ENCODE assay signal across 1 cellular context in genomic region chr1:150572918-150573647, GRCh38.
A peak's percentile ranks its signal among the peaks of the same experiment; 100 is the strongest.
TF ChIP-seq lines count a peak whose summit lies in the region.

No MANE protein-coding gene starts in this region.

TF ChIP-seq in HepG2, 621 proteins besides CTCF, POLR2A, EP300 and RAD21:
- TF ChIP-seq ZNF124 (CRISPR knock-in tag; IDR thresholded peaks at IDR 0.05) (no peak), RBFOX2 (IDR thresholded peaks at IDR 0.05; ENCODE audit: low read depth, low read length) (peak; percentile 67), MEIS1 (CRISPR knock-in tag; IDR thresholded peaks at IDR 0.05; ENCODE audit: borderline replicate concordance) (no peak), POLR2G (IDR thresholded peaks at IDR 0.05; ENCODE audit: low read depth, low read length) (peak; percentile 60; the same call in 1 of the 2 replicates), POLR2AphosphoS5 (IDR thresholded peaks at IDR 0.05; ENCODE audit: low read depth, low read length) (peak; percentile 40; the same call in 1 of the 2 replicates), CCAR2 (optimal IDR thresholded peaks at IDR 0.05; ENCODE audit: low read depth, low read length) (no peak), PAF1 (CRISPR knock-in tag; IDR thresholded peaks at IDR 0.05) (peak; percentile 34; the same call in 1 of the 2 replicates), ZNF670 (CRISPR knock-in tag; IDR thresholded peaks at IDR 0.05; ENCODE audit: borderline replicate concordance) (no peak), GFI1 (CRISPR knock-in tag; IDR thresholded peaks at IDR 0.05; ENCODE audit: borderline replicate concordance) (no peak), RBM22 (optimal IDR thresholded peaks at IDR 0.05; ENCODE audit: low read length) (peak; percentile 89)
- TF ChIP-seq, protein P1, sequence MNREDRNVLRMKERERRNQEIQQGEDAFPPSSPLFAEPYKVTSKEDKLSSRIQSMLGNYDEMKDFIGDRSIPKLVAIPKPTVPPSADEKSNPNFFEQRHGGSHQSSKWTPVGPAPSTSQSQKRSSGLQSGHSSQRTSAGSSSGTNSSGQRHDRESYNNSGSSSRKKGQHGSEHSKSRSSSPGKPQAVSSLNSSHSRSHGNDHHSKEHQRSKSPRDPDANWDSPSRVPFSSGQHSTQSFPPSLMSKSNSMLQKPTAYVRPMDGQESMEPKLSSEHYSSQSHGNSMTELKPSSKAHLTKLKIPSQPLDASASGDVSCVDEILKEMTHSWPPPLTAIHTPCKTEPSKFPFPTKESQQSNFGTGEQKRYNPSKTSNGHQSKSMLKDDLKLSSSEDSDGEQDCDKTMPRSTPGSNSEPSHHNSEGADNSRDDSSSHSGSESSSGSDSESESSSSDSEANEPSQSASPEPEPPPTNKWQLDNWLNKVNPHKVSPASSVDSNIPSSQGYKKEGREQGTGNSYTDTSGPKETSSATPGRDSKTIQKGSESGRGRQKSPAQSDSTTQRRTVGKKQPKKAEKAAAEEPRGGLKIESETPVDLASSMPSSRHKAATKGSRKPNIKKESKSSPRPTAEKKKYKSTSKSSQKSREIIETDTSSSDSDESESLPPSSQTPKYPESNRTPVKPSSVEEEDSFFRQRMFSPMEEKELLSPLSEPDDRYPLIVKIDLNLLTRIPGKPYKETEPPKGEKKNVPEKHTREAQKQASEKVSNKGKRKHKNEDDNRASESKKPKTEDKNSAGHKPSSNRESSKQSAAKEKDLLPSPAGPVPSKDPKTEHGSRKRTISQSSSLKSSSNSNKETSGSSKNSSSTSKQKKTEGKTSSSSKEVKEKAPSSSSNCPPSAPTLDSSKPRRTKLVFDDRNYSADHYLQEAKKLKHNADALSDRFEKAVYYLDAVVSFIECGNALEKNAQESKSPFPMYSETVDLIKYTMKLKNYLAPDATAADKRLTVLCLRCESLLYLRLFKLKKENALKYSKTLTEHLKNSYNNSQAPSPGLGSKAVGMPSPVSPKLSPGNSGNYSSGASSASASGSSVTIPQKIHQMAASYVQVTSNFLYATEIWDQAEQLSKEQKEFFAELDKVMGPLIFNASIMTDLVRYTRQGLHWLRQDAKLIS (CRISPR knock-in tag; IDR thresholded peaks at IDR 0.05) = 0 out of 2 replicates have a peak, but pooled peaks have one; percentile 12
- TF ChIP-seq, protein P2, sequence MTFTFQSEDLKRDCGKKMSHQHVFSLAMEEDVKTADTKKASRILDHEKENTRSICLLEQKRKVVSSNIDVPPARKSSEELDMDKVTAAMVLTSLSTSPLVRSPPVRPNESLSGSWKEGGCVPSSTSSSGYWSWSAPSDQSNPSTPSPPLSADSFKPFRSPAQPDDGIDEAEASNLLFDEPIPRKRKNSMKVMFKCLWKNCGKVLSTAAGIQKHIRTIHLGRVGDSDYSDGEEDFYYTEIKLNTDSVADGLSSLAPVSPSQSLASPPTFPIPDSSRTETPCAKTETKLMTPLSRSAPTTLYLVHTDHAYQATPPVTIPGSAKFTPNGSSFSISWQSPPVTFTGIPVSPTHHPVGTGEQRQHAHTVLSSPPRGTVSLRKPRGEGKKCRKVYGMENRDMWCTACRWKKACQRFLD (CRISPR knock-in tag; IDR thresholded peaks at IDR 0.05; ENCODE audit: borderline replicate concordance) = no peak
- TF ChIP-seq, protein P3, sequence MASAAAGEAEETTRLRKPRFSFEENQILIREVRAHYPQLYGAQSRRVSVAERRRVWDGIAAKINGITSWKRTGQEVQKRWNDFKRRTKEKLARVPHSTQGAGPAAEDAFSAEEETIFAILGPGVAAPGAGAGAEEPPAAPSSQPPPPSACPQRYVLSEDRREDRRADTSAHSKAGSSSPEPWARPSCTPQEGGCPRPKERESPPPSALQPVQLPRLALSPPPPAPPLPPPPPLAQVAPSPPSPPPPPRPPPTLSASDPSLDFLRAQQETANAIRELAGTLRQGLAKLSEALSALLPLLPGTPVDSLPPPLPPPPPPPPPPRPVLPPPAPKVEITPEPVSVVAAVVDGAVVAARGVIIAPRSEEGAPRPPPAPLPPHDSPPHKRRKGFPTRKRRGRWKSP (CRISPR knock-in tag; IDR thresholded peaks at IDR 0.05) = no peak
